ENCODE assay signal across 22 cellular contexts in genomic region chr6:90261801-90262200, GRCh38.
"Had no signal": no experiment of that assay in that cellular context is flagged by ENCODE, and none has a peak within 500 bp of the region (broad histone marks: within the 10 kb centered on the region; RNA-seq: fewer than 3 reads in every experiment).

No MANE protein-coding gene starts in this region.

- H3K27me3 ChIP-seq: cardiac muscle cell, esophagus muscularis mucosa, gastroesophageal sphincter, heart left ventricle, SJSA1, stomach had no signal

- H3K36me3 ChIP-seq: cardiac muscle cell, esophagus muscularis mucosa, gastroesophageal sphincter, heart left ventricle, left ventricle myocardium inferior, SJSA1, stomach had no signal

- H3K27ac Mint-ChIP-seq: activated CD4-positive, alpha-beta memory T cell treated with anti-CD3 and anti-CD28 coated beads, Interleukin-2, amount 10 ng/mL, durations not matched to agents 7 days and 5 days; dendritic cell treated with granulocyte-macrophage colony-stimulating factor and Interleukin-4, amounts not matched to agents 40 ng/mL and 50 ng/mL, for 4 days; T-helper 2 cell treated with Interferon-gamma antibody and Interleukin-4, amounts not matched to agents 5 μg/mL and 100 μg/mL, for 36 hours; type B pancreatic cell had no signal

- H3K4me3 ChIP-seq: cardiac muscle cell, esophagus muscularis mucosa, gastroesophageal sphincter, heart left ventricle, left ventricle myocardium inferior, SJSA1, stomach had no signal

- H3K9me3 Mint-ChIP-seq: dendritic cell treated with granulocyte-macrophage colony-stimulating factor and Interleukin-4, amounts not matched to agents 40 ng/mL and 50 ng/mL, for 4 days had no signal

- H3K4me3 Mint-ChIP-seq: activated CD4-positive, alpha-beta memory T cell treated with anti-CD3 and anti-CD28 coated beads, Interleukin-2, amount 10 ng/mL, durations not matched to agents 7 days and 5 days; dendritic cell treated with granulocyte-macrophage colony-stimulating factor and Interleukin-4, amounts not matched to agents 40 ng/mL and 50 ng/mL, for 4 days; neural crest cell; T-helper 2 cell treated with Interferon-gamma antibody and Interleukin-4, amounts not matched to agents 5 μg/mL and 100 μg/mL, for 36 hours; type B pancreatic cell had no signal

- H3K4me1 ChIP-seq: heart left ventricle, left ventricle myocardium inferior, SJSA1 had no signal

- ATAC-seq: gastroesophageal sphincter, heart left ventricle had no signal

- H3K27ac ChIP-seq: cardiac muscle cell, esophagus muscularis mucosa, gastroesophageal sphincter, heart left ventricle, left ventricle myocardium inferior, SJSA1, stomach had no signal

- H3K27me3 Mint-ChIP-seq: activated CD4-positive, alpha-beta memory T cell treated with anti-CD3 and anti-CD28 coated beads, Interleukin-2, amount 10 ng/mL, durations not matched to agents 7 days and 5 days; dendritic cell treated with granulocyte-macrophage colony-stimulating factor and Interleukin-4, amounts not matched to agents 40 ng/mL and 50 ng/mL, for 4 days; type B pancreatic cell had no signal

- H3K9me3 ChIP-seq: esophagus muscularis mucosa, gastroesophageal sphincter, SJSA1, stomach had no signal

- DNase-seq: activated CD4-positive, alpha-beta memory T cell treated with anti-CD3 and anti-CD28 coated beads, Interleukin-2, amount 10 ng/mL, durations not matched to agents 7 days and 5 days; activated CD4-positive, alpha-beta T cell treated with anti-CD3 and anti-CD28 coated beads for 4 hours; activated gamma-delta T cell treated with Interleukin-2 at 50 U/mL for 16 hours; amygdala; effector CD8-positive, alpha-beta T cell; heart left ventricle; kidney glomerular epithelial cell; left ventricle myocardium inferior; mammary epithelial cell; midbrain; stimulated activated CD4-positive, alpha-beta T cell treated with anti-CD3 and anti-CD28 coated beads, Interleukin-12 subunit alpha, Interleukin-12 subunit beta, amount 100 ng/mL, for 4 hours; stimulated activated CD4-positive, alpha-beta T cell treated with anti-CD3 and anti-CD28 coated beads, Interleukin-1b, Interleukin-23, amount 100 ng/mL, for 48 hours; stomach; SW 1271 had no signal
